ENCODE assay signal across 9 cellular contexts in genomic region chr11:86938900-86939880, GRCh38. TPM values are rescaled to one million over a fixed set of nuclear protein-coding genes. Genes with fewer than 3 reads are reported as not detected.
DNase-seq lines count a peak whose midpoint lies in the region; ATAC-seq and TF ChIP-seq lines count a peak whose summit lies in the region.
"Had no signal": no experiment of that assay in that cellular context is flagged by ENCODE, and none has a peak within 500 bp of the region (broad histone marks: within the 10 kb centered on the region; RNA-seq: fewer than 3 reads in every experiment).

No MANE protein-coding gene starts in this region.

- DNase-seq in CMK (ENCODE audit: low read depth) (peak; percentile 59), fibroblast of mammary gland (ENCODE audit: low read depth) (peak; percentile 74), psoas muscle (no peak), GM19240 (ENCODE audit: insufficient read length, low spot score) (no peak)

- H3K27ac ChIP-seq in psoas muscle: peak overlapping the region; percentile 75

- H3K79me2 ChIP-seq in Loucy (ENCODE audit: insufficient read depth, low read length): no peaks in the 10 kb centered on the region

- H3K4me2 ChIP-seq in Loucy (ENCODE audit: low read depth, low read length, poor library complexity, severe bottlenecking): no peak overlapping the region

- intact Hi-C loops in psoas muscle (cut with DNase I): loop anchor here in 1 of 2 donors (2.0 to 5.0 kb wide), 2 partner anchors 352 to 483 kb away; no protein-coding TSS in a partner anchor

- ATAC-seq in GM19455 (IDR thresholded peaks at IDR 0.05; ENCODE audit: unreplicated experiment) (peak; percentile 75), SK-N-SH treated with all-trans-retinoic acid at 6 μM for 48 hours (peak; percentile 84), psoas muscle (peak in 3 of 4 donors; percentile 22 to 56 (median 40)), GM21576 (IDR thresholded peaks at IDR 0.05; ENCODE audit: unreplicated experiment) (no peak)
- ATAC-seq: naive thymus-derived CD8-positive, alpha-beta T cell had no signal

- H3K27me3 ChIP-seq in Loucy (ENCODE audit: insufficient read depth, low read length, poor library complexity, severe bottlenecking) (no peaks in the 10 kb centered on the region), psoas muscle (ENCODE audit: insufficient read depth in 3 of 3, low read length in 2 of 3) (no peaks in the 10 kb centered on the region)

- H3K9me3 ChIP-seq in Loucy (ENCODE audit: insufficient read depth, low read depth, low read length) (no peaks in the 10 kb centered on the region), psoas muscle (no peaks in the 10 kb centered on the region)

- H3K9me2 ChIP-seq in Loucy (replicated peaks; ENCODE audit: low read depth, low read length): no peaks in the 10 kb centered on the region

- peak overlapping the region; percentile 65; the same call in 1 of the 2 replicates for H2AFZ ChIP-seq in Loucy (ENCODE audit: low read length)

- TF ChIP-seq CTCF in Loucy (conservative IDR thresholded peaks at IDR 0.05; ENCODE audit: low read length): peak; percentile 67
- peak; percentile 69 for TF ChIP-seq CTCF in fibroblast of mammary gland (conservative IDR thresholded peaks at IDR 0.05; ENCODE audit: control insufficient read depth, insufficient read depth, low read depth, low read length)
- peak; percentile 70 for TF ChIP-seq CTCF in psoas muscle (IDR thresholded peaks at IDR 0.05)

- no peaks in the 10 kb centered on the region for H4K20me1 ChIP-seq in Loucy (ENCODE audit: insufficient read depth, low read length, poor library complexity, severe bottlenecking)

- 14 to 26% (median 16%) methylated on average over 4 of the region's 4 CpGs for WGBS in psoas muscle, 3 donors

- no peak overlapping the region for H3K9ac ChIP-seq in Loucy (ENCODE audit: low read depth, low read length, poor library complexity, severe bottlenecking)

- H3K4me1 ChIP-seq in Loucy (ENCODE audit: insufficient read depth, low read length, poor library complexity, severe bottlenecking) (peaks cover 4% of the 10 kb centered on the region), psoas muscle (peaks cover 51% of the 10 kb centered on the region)

- no peaks in the 10 kb centered on the region for H3F3A ChIP-seq in Loucy (ENCODE audit: low read depth)

- H3K4me3 ChIP-seq in Loucy (ENCODE audit: low read length, poor library complexity, severe bottlenecking) (no peak overlapping the region), fibroblast of mammary gland (ENCODE audit: control insufficient read depth, low read depth, low read length) (no peak overlapping the region), psoas muscle (peak overlapping the region; percentile 57)

- H3K36me3 ChIP-seq in Loucy (ENCODE audit: insufficient read depth, low read length) (no peaks in the 10 kb centered on the region), psoas muscle (ENCODE audit: insufficient read depth in 1 of 2, low read depth in 1 of 2) (no peaks in the 10 kb centered on the region)

TF ChIP-seq in SK-N-SH treated with all-trans-retinoic acid at 6 μM for 48 hours, 23 proteins besides CTCF, POLR2A, EP300 and RAD21:
- TF ChIP-seq ZFP30 (CRISPR knock-in tag; IDR thresholded peaks at IDR 0.05) (no peak), OSR1 (CRISPR knock-in tag; IDR thresholded peaks at IDR 0.05) (no peak), BACH2 (CRISPR knock-in tag; IDR thresholded peaks at IDR 0.05; ENCODE audit: borderline replicate concordance) (no peak), TCF4 (CRISPR knock-in tag; IDR thresholded peaks at IDR 0.05; ENCODE audit: borderline replicate concordance) (no peak), ZNF70 (CRISPR knock-in tag; IDR thresholded peaks at IDR 0.05) (no peak), CSDC2 (CRISPR knock-in tag; IDR thresholded peaks at IDR 0.05) (no peak), CREB5 (CRISPR knock-in tag; IDR thresholded peaks at IDR 0.05; ENCODE audit: low read depth) (no peak), TOX (CRISPR knock-in tag; IDR thresholded peaks at IDR 0.05; ENCODE audit: borderline replicate concordance) (no peak), ESRRG (CRISPR knock-in tag; IDR thresholded peaks at IDR 0.05) (no peak), TSHZ2 (CRISPR knock-in tag; IDR thresholded peaks at IDR 0.05) (no peak), ZNF8 (CRISPR knock-in tag; IDR thresholded peaks at IDR 0.05) (no peak), ARNTL (CRISPR knock-in tag; IDR thresholded peaks at IDR 0.05; ENCODE audit: borderline replicate concordance, low read depth) (no peak), SNAI2 (CRISPR knock-in tag; IDR thresholded peaks at IDR 0.05) (no peak), PPARA (CRISPR knock-in tag; IDR thresholded peaks at IDR 0.05; ENCODE audit: borderline replicate concordance) (no peak), POU6F1 (CRISPR knock-in tag; IDR thresholded peaks at IDR 0.05; ENCODE audit: borderline replicate concordance, low read depth) (no peak), ISL1 (CRISPR knock-in tag; IDR thresholded peaks at IDR 0.05) (no peak), RARB (CRISPR knock-in tag; IDR thresholded peaks at IDR 0.05) (no peak), PATZ1 (CRISPR knock-in tag; IDR thresholded peaks at IDR 0.05; ENCODE audit: borderline replicate concordance) (no peak), ZNF565 (CRISPR knock-in tag; conservative IDR thresholded peaks at IDR 0.05; ENCODE audit: low read depth) (no peak)

RNA-seq across cellular contexts. Expression of gene FZD4, which starts 16.0 kb away (rescaled TPM):
- total RNA-seq in psoas muscle: 100 to 1,000 TPM in 1 of 4 donors, 10 to 100 TPM in 3; 12.3 to 158 (median 30.2) TPM
- polyA plus RNA-seq in psoas muscle: 10 to 100 TPM; 22.1 to 39.5 (median 27.5) TPM
- total RNA-seq: naive thymus-derived CD8-positive, alpha-beta T cell had no signal
- polyA plus RNA-seq: naive thymus-derived CD8-positive, alpha-beta T cell had no signal

Comparison
In these comparisons a context has a peak if more than half of its experiments do, and no peak if none do; other contexts are left out.
1. DNase-seq: peak in CMK (single experiment) and fibroblast of mammary gland (single experiment); none in psoas muscle (0 of 2) and GM19240 (single experiment).
2. Peak in every context shown above with its lines, with median percentiles within 50 percentile points of each other: CTCF ChIP-seq.